17 cellular contexts compared by ENCODE assay signal in genomic region chr14:76640923-76641395, GRCh38.
DNase-seq lines count a peak whose midpoint lies in the region; TF ChIP-seq lines count a peak whose summit lies in the region.
"Had no signal": no experiment of that assay in that cellular context is flagged by ENCODE, and none has a peak within 500 bp of the region (broad histone marks: within the 10 kb centered on the region; RNA-seq: fewer than 3 reads in every experiment).

No MANE protein-coding gene starts in this region.

- TF ChIP-seq CTCF in liver (IDR thresholded peaks at IDR 0.05; ENCODE audit: low read depth, low read length, missing input control) (no peak), brain microvascular endothelial cell (IDR thresholded peaks at IDR 0.05; ENCODE audit: low read depth, low read length, missing control alignments) (no peak)

- H3K4me3 ChIP-seq in liver (ENCODE audit: low read depth in 1 of 3, low read length in 3 of 3): no peak overlapping the region
- H3K4me3 ChIP-seq in brain microvascular endothelial cell (ENCODE audit: low read depth, low read length): no peak overlapping the region
- H3K4me3 ChIP-seq: spleen had no signal

- DNase-seq in DMS 273 (lab: John Stamatoyannopoulos, UW; ENCODE audit: unreplicated experiment) (peak; percentile 42), DMS 273 treated with DMSO at 0.1 percent for 48 hours (lab: John Stamatoyannopoulos, UW) (no peak), NCI-H1092 treated with DMSO at 0.1 percent for 48 hours (lab: John Stamatoyannopoulos, UW) (peak; percentile 89), NCI-H774 (lab: John Stamatoyannopoulos, UW) (peak; percentile 63), brain microvascular endothelial cell (no peak), NCI-H2227 treated with DMSO at 0.1 percent for 48 hours (lab: John Stamatoyannopoulos, UW) (no peak)
- DNase-seq in stimulated activated naive CD4-positive, alpha-beta T cell (lab: John Stamatoyannopoulos, UW): no peak
- DNase-seq: activated CD4-positive, alpha-beta T cell treated with anti-CD3 and anti-CD28 coated beads, Interleukin-2, amount 10 ng/mL, durations not matched to agents 7 days and 5 days; activated CD8-positive, alpha-beta memory T cell treated with anti-CD3 and anti-CD28 coated beads, Interleukin-2, amount 50 U/mL, for 4 hours; EL; immature natural killer cell; NCI-H1436 treated with DMSO at 0.1 percent for 48 hours; spleen; stimulated activated CD4-positive, alpha-beta T cell treated with anti-CD3 and anti-CD28 coated beads, Interleukin-4, amount 100 ng/mL, for 4 hours; T-helper 2 cell had no signal

- H3K9me3 ChIP-seq in liver (ENCODE audit: control insufficient read depth in 4 of 4, low read length in 3 of 4): no peaks in the 10 kb centered on the region

- H3K27ac ChIP-seq in liver (ENCODE audit: low read depth in 1 of 2, low read length in 2 of 2) (no peak overlapping the region), brain microvascular endothelial cell (no peak overlapping the region)
- H3K27ac ChIP-seq: 22Rv1, spleen had no signal

- peaks cover 0 to 2% (median 0%) of the 10 kb centered on the region in 4 donors for H3K27me3 ChIP-seq in liver (ENCODE audit: control insufficient read depth in 4 of 4, insufficient read depth in 4 of 4, low read length in 3 of 4)
- H3K27me3 ChIP-seq in brain microvascular endothelial cell (replicated peaks): no peaks in the 10 kb centered on the region

- H3K36me3 ChIP-seq in liver (ENCODE audit: control insufficient read depth in 4 of 4, insufficient read depth in 3 of 4, low read depth in 1 of 4, low read length in 3 of 4) (no peaks in the 10 kb centered on the region), brain microvascular endothelial cell (replicated peaks) (no peaks in the 10 kb centered on the region)
- H3K36me3 ChIP-seq: spleen had no signal

- peaks cover 0 to 6% (median 0%) of the 10 kb centered on the region in 4 donors for H3K4me1 ChIP-seq in liver (ENCODE audit: control insufficient read depth in 4 of 4, insufficient read depth in 4 of 4, low read length in 3 of 4)
- H3K4me1 ChIP-seq: spleen had no signal

- in situ Hi-C loops in brain microvascular endothelial cell (cut with HindIII; ENCODE audit: low pct_ligation_motif_present, low sequenced_read_pairs): no loop called here

- no peak for TF ChIP-seq RAD21 in liver (IDR thresholded peaks at IDR 0.05)

- H3K9ac ChIP-seq in liver (ENCODE audit: low read depth in 1 of 2, low read length in 2 of 2): no peak overlapping the region

- WGBS in liver: 27% methylated on average over 1 of the region's 1 CpG

TF ChIP-seq in liver, 16 proteins besides CTCF, POLR2A, EP300 and RAD21:
- TF ChIP-seq RXRA (IDR thresholded peaks at IDR 0.05) (peak in 1 of 2 donors; percentile 51), HNF4A (conservative IDR thresholded peaks at IDR 0.05) (peak; percentile 49 to 58), FOXA2 (IDR thresholded peaks at IDR 0.05) (peak; percentile 31), FOXA1 (IDR thresholded peaks at IDR 0.05) (no peak), TAF1 (conservative IDR thresholded peaks at IDR 0.05) (no peak), EGR1 (IDR thresholded peaks at IDR 0.05; ENCODE audit: low read depth in 2 of 2) (no peak), REST (IDR thresholded peaks at IDR 0.05) (no peak), JUND (IDR thresholded peaks at IDR 0.05) (peak; percentile 79 to 84), YY1 (IDR thresholded peaks at IDR 0.05) (no peak), ATF3 (IDR thresholded peaks at IDR 0.05) (peak; percentile 30), MAX (IDR thresholded peaks at IDR 0.05) (peak; percentile 29), SP1 (IDR thresholded peaks at IDR 0.05) (peak; percentile 29)
- TF ChIP-seq, protein P1, sequence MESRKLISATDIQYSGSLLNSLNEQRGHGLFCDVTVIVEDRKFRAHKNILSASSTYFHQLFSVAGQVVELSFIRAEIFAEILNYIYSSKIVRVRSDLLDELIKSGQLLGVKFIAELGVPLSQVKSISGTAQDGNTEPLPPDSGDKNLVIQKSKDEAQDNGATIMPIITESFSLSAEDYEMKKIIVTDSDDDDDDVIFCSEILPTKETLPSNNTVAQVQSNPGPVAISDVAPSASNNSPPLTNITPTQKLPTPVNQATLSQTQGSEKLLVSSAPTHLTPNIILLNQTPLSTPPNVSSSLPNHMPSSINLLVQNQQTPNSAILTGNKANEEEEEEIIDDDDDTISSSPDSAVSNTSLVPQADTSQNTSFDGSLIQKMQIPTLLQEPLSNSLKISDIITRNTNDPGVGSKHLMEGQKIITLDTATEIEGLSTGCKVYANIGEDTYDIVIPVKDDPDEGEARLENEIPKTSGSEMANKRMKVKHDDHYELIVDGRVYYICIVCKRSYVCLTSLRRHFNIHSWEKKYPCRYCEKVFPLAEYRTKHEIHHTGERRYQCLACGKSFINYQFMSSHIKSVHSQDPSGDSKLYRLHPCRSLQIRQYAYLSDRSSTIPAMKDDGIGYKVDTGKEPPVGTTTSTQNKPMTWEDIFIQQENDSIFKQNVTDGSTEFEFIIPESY (IDR thresholded peaks at IDR 0.05): no peak

Comparison
In these comparisons a context has a peak if more than half of its experiments do, and no peak if none do; other contexts are left out.
1. DNase-seq: peak in DMS 273 (single experiment), NCI-H1092 treated with DMSO at 0.1 percent for 48 hours (single experiment) and NCI-H774 (single experiment); none in DMS 273 treated with DMSO at 0.1 percent for 48 hours (single experiment), stimulated activated naive CD4-positive, alpha-beta T cell (0 of 6), brain microvascular endothelial cell (single experiment) and NCI-H2227 treated with DMSO at 0.1 percent for 48 hours (single experiment).